In genomic region chr21:10330641-10331119, GRCh38 we compare ENCODE assay signal across 7 cellular contexts.
DNase-seq lines count a peak whose midpoint lies in the region; ATAC-seq, FAIRE-seq and TF ChIP-seq lines count a peak whose summit lies in the region.
"Not testable (repeated sequence)": the region's sequence is repeated elsewhere in the genome, so short reads cannot be mapped to it uniquely, and the experiment has no call there.

No MANE protein-coding gene starts in this region.

- not testable (repeated sequence) for H3K18ac ChIP-seq in H9 (ENCODE audit: insufficient read length, low read depth, low read length)

- H3K36me3 Mint-ChIP-seq in H9 (ENCODE audit: insufficient read depth in 1 of 3, low read depth in 3 of 3) = peaks cover 42 to 68% (median 58%) of the 10 kb centered on the region in 3 experiments

- not testable (repeated sequence) for H4K5ac ChIP-seq in H9 (ENCODE audit: insufficient read length, low read depth, low read length)

- not testable (repeated sequence) for H3K4me1 ChIP-seq in H9 (ENCODE audit: insufficient read depth, low read length); kidney (ENCODE audit: control insufficient read depth in 1 of 2, insufficient read depth in 1 of 2, low read depth in 1 of 2, low read length in 2 of 2); upper lobe of left lung

- H3K27me3 Mint-ChIP-seq in H9 (ENCODE audit: low read depth) = peaks cover 15% of the 10 kb centered on the region

- not testable (repeated sequence) for FAIRE-seq in kidney (lab: Jason Lieb, UNC)

- H3K4me1 Mint-ChIP-seq in H9 = not testable (repeated sequence)

- H3K36me3 ChIP-seq in kidney (ENCODE audit: control insufficient read depth in 1 of 2, insufficient read depth in 2 of 2, low read length in 2 of 2); upper lobe of left lung: not testable (repeated sequence)

- intact Hi-C loops in cardiac septum (cut with DNase I); kidney (cut with DNase I); sciatic nerve (cut with DNase I): not testable (repeated sequence)

- not testable (repeated sequence) for H3K4me3 ChIP-seq in coronary artery; kidney (ENCODE audit: low read length in 2 of 2); upper lobe of left lung

- H4K91ac ChIP-seq in H9 (ENCODE audit: insufficient read length, low read depth, low read length) = not testable (repeated sequence)

- H3K9me3 ChIP-seq in H9 (ENCODE audit: control insufficient read depth, low read depth, low read length) (peaks cover 90% of the 10 kb centered on the region), kidney (ENCODE audit: control insufficient read depth in 1 of 2, low read length in 2 of 2) (peaks cover 6 to 24% of the 10 kb centered on the region in 2 donors), upper lobe of left lung (peaks cover 11 to 46% (median 29%) of the 10 kb centered on the region in 4 donors)

- not testable (repeated sequence) for H3K56ac ChIP-seq in H9 (ENCODE audit: insufficient read length, low read depth, low read length)

- H3K79me1 ChIP-seq in H9 (ENCODE audit: insufficient read depth, low read depth, low read length, poor library complexity, severe bottlenecking) = not testable (repeated sequence)

- H2BK12ac ChIP-seq in H9 (ENCODE audit: insufficient read length, low read depth, low read length) = not testable (repeated sequence)

- H3K14ac ChIP-seq in H9 (ENCODE audit: insufficient read depth, low read length) = not testable (repeated sequence)

- not testable (repeated sequence) for H3K79me2 ChIP-seq in H9 (ENCODE audit: insufficient read depth, low read length)

- H3K27ac Mint-ChIP-seq in H9 = not testable (repeated sequence)

- H3K4me2 ChIP-seq in H9 (ENCODE audit: insufficient read depth, insufficient read length, low read length) = not testable (repeated sequence)

- not testable (repeated sequence) for H3K23ac ChIP-seq in H9 (ENCODE audit: insufficient read length, low read depth, low read length)

- H2BK120ac ChIP-seq in H9 (ENCODE audit: low read depth, low read length, poor library complexity, severe bottlenecking) = not testable (repeated sequence)

- TF ChIP-seq POLR2A in upper lobe of left lung (IDR thresholded peaks at IDR 0.05) = not testable (repeated sequence)

- not testable (repeated sequence) for H3K27ac ChIP-seq in H9 (ENCODE audit: insufficient read length, low read depth, low read length); coronary artery; kidney (ENCODE audit: low read depth in 2 of 2, low read length in 2 of 2); upper lobe of left lung

- H2BK5ac ChIP-seq in H9 (ENCODE audit: insufficient read length, low read length) = not testable (repeated sequence)

- H3K4ac ChIP-seq in H9 (ENCODE audit: low read depth, low read length) = not testable (repeated sequence)

- DNase-seq in H9 = peak; percentile 37
- DNase-seq in coronary artery (ENCODE audit: low spot score) = peak; percentile 85
- DNase-seq in cardiac septum (ENCODE audit: low spot score) = peak; percentile 82
- peak; percentile 86 for DNase-seq in kidney
- peak; percentile 93 for DNase-seq in mesenteric fat pad (ENCODE audit: low spot score)
- not testable (repeated sequence) for DNase-seq in sciatic nerve (ENCODE audit: low spot score)
- peak in 1 of 2 donors; percentile 80 for DNase-seq in upper lobe of left lung

- H2AFZ ChIP-seq in H9 (ENCODE audit: low read length) = not testable (repeated sequence)

- not testable (repeated sequence) for H4K20me1 ChIP-seq in H9 (ENCODE audit: control insufficient read depth, insufficient read depth, insufficient read length)

- not testable (repeated sequence) for TF ChIP-seq EP300 in upper lobe of left lung (IDR thresholded peaks at IDR 0.05)

- not testable (repeated sequence) for H4K8ac ChIP-seq in H9 (replicated peaks; ENCODE audit: insufficient read length, low read depth, low read length)

- WGBS in H9 (ENCODE audit: extremely low coverage, insufficient read length, low lambda C conversion rate) = no CpG with 5 or more reads among the region's 10 CpGs
- 75 to 79% methylated on average over 10 of the region's 10 CpGs for WGBS in upper lobe of left lung, 2 donors

- not testable (repeated sequence) for H3K4me3 Mint-ChIP-seq in H9

- H2BK20ac ChIP-seq in H9 (ENCODE audit: low read depth, low read length, poor library complexity, severe bottlenecking) = not testable (repeated sequence)

- not testable (repeated sequence) for H2AK5ac ChIP-seq in H9 (ENCODE audit: insufficient read length, low read length)

- peaks cover 82 to 86% of the 10 kb centered on the region in 2 experiments for H3K9me3 Mint-ChIP-seq in H9

- ATAC-seq in sciatic nerve (peak; percentile 47), upper lobe of left lung (ENCODE audit: low FRiP score in 2 of 2) (peak; percentile 30 to 72)

- not testable (repeated sequence) for H3T11ph ChIP-seq in H9 (ENCODE audit: low read length)

- H3K9ac ChIP-seq in H9 (ENCODE audit: extremely low read depth, insufficient read length, low read length); kidney (ENCODE audit: low read length in 2 of 2): not testable (repeated sequence)

- H3K27me3 ChIP-seq in H9 (ENCODE audit: insufficient read depth, low read length); upper lobe of left lung: not testable (repeated sequence)

- H3K23me2 ChIP-seq in H9 (ENCODE audit: insufficient read length, low read depth, low read length, poor library complexity, severe bottlenecking) = not testable (repeated sequence)

- TF ChIP-seq CTCF in H9 (conservative IDR thresholded peaks at IDR 0.05); coronary artery (IDR thresholded peaks at IDR 0.05); kidney (IDR thresholded peaks at IDR 0.05; ENCODE audit: borderline replicate concordance, extremely low read depth, insufficient read depth); upper lobe of left lung (IDR thresholded peaks at IDR 0.05): not testable (repeated sequence)

- not testable (repeated sequence) for H2BK15ac ChIP-seq in H9 (ENCODE audit: low read depth, low read length)
